In the genomic region with DNA sequence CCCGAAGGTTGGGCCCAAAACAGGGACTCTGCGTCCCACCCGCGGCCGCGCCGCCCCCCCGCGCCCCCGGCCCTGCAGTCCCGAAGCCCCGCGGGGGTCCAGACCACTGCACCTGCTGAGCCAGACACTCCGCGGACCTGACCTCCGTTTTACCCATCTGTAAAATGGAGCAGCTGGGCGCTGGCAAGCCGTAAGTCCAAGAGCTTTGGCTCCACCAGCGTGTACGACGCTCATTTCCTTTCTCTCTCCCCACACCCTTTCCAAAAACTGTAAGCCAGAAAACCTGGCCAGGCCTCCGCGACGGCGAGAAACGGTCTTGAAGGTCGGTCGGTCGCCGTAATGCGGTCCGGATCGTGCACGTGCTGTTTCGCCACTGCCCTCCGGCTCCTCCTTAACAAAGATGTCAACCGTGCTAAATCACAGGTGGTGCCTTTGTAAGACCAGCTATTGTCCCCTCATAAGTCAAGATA, we compare ENCODE assay signal across 9 cellular contexts. TPM values are rescaled to one million over a fixed set of nuclear protein-coding genes. Genes with fewer than 3 reads are reported as not detected.
A peak's percentile ranks its signal among the peaks of the same experiment; 100 is the strongest.
DNase-seq lines count a peak whose midpoint lies in the region; ATAC-seq, FAIRE-seq and TF ChIP-seq lines count a peak whose summit lies in the region.
"Had no signal": no experiment of that assay in that cellular context is flagged by ENCODE, and none has a peak within 500 bp of the region (broad histone marks: within the 10 kb centered on the region; RNA-seq: fewer than 3 reads in every experiment).

No MANE protein-coding gene starts in this region.

- intact Hi-C loops in right cardiac atrium (cut with DNase I) (no loop called here), left cardiac atrium (cut with DNase I) (no loop called here), ascending aorta (cut with DNase I) (loop anchor here (5.0 kb wide), 1 partner anchor 41 kb away; no protein-coding TSS in a partner anchor)

- H3K4me1 Mint-ChIP-seq in naive B cell: peaks cover 11 to 21% (median 16%) of the 10 kb centered on the region in 3 donors

- H3K4me3 Mint-ChIP-seq in naive B cell: peak overlapping the region; percentile 75 to 91 (median 82)

- H3K9me3 Mint-ChIP-seq in naive B cell: peaks cover 0 to 12% (median 3%) of the 10 kb centered on the region in 7 donors

- peak overlapping the region in 3 of 6 donors; percentile 10 to 94 (median 91) for H3K27ac Mint-ChIP-seq in naive B cell

- H3K27me3 ChIP-seq in right cardiac atrium (ENCODE audit: control insufficient read depth, insufficient read depth) (peaks cover 2% of the 10 kb centered on the region), ascending aorta (peaks cover 24% of the 10 kb centered on the region), small intestine (ENCODE audit: control insufficient read depth in 2 of 2, insufficient read depth in 2 of 2, low read length in 2 of 2) (peaks cover 3 to 46% of the 10 kb centered on the region in 2 donors)

- H3K27me3 Mint-ChIP-seq in naive B cell: peaks cover 87 to 94% (median 90%) of the 10 kb centered on the region in 3 donors

- H3K27ac ChIP-seq in right cardiac atrium (ENCODE audit: low read length) (no peak overlapping the region), ascending aorta (no peak overlapping the region), urinary bladder (ENCODE audit: low read depth) (no peak overlapping the region), small intestine (ENCODE audit: low read depth in 1 of 2, low read length in 1 of 2) (no peak overlapping the region)

- ATAC-seq in right cardiac atrium: no peak
- ATAC-seq in left cardiac atrium: no peak
- ATAC-seq in naive B cell (ENCODE audit: low read depth in 2 of 2): peak in 1 of 2 donors; percentile 14
- no peak for ATAC-seq in HG03571 (IDR thresholded peaks at IDR 0.05; ENCODE audit: unreplicated experiment)

- FAIRE-seq in small intestine (lab: Jason Lieb, UNC): no peak
- FAIRE-seq: colon had no signal

- H3K36me3 Mint-ChIP-seq in naive B cell: peaks cover 4 to 7% of the 10 kb centered on the region in 2 donors

- no peaks in the 10 kb centered on the region for H3K36me3 ChIP-seq in ascending aorta
- no peaks in the 10 kb centered on the region for H3K36me3 ChIP-seq in urinary bladder (ENCODE audit: insufficient read depth)
- no peaks in the 10 kb centered on the region for H3K36me3 ChIP-seq in small intestine (ENCODE audit: control insufficient read depth in 2 of 2, insufficient read depth in 2 of 2, low read length in 2 of 2)

- H3K9me3 ChIP-seq in right cardiac atrium (ENCODE audit: control insufficient read depth, low read length) (no peaks in the 10 kb centered on the region), ascending aorta (no peaks in the 10 kb centered on the region), small intestine (ENCODE audit: control insufficient read depth, low read depth) (no peaks in the 10 kb centered on the region)

- 5% methylated on average over 37 of the region's 37 CpGs for WGBS in right cardiac atrium
- 5% methylated on average over 37 of the region's 37 CpGs for WGBS in urinary bladder
- 4 to 8% (median 6%) methylated on average over 36 to 37 of the region's 37 CpGs for WGBS in small intestine, 3 donors

- no peak for TF ChIP-seq CTCF in ascending aorta (IDR thresholded peaks at IDR 0.05)

- peaks cover 3% of the 10 kb centered on the region for H3K4me1 ChIP-seq in right cardiac atrium (ENCODE audit: control insufficient read depth, insufficient read depth, low read length)
- H3K4me1 ChIP-seq in ascending aorta: peaks cover 4 to 10% of the 10 kb centered on the region in 2 donors
- no peaks in the 10 kb centered on the region for H3K4me1 ChIP-seq in urinary bladder (ENCODE audit: insufficient read depth)
- no peaks in the 10 kb centered on the region for H3K4me1 ChIP-seq in small intestine (ENCODE audit: control insufficient read depth in 2 of 2, insufficient read depth in 1 of 2, low read depth in 1 of 2, low read length in 1 of 2)

- DNase-seq in right cardiac atrium (no peak), left cardiac atrium (no peak), ascending aorta (ENCODE audit: low spot score in 2 of 2) (peak in 1 of 2 donors; percentile 58), naive B cell (no peak), T-helper 9 cell (no peak), small intestine (no peak)

- H3K4me3 ChIP-seq in right cardiac atrium (ENCODE audit: low read length) (peak overlapping the region; percentile 42), ascending aorta (peak overlapping the region; percentile 41 to 44), urinary bladder (ENCODE audit: low read depth, low read length) (peak overlapping the region; percentile 21), small intestine (ENCODE audit: low read depth in 1 of 2, low read length in 2 of 2) (peak overlapping the region in 1 of 2 donors; percentile 2)

RNA-seq across cellular contexts. Expression of gene NR2E1, which starts 7.8 kb away (rescaled TPM):
- total RNA-seq in right cardiac atrium (not detected), left cardiac atrium (not detected), ascending aorta (not detected), urinary bladder (not detected)
- polyA plus RNA-seq in right cardiac atrium (not detected), naive B cell (ENCODE audit: low read depth in 6 of 6) (not detected), urinary bladder (not detected), small intestine (not detected)
